ENCODE assay signal across 21 cellular contexts in the genomic region with DNA sequence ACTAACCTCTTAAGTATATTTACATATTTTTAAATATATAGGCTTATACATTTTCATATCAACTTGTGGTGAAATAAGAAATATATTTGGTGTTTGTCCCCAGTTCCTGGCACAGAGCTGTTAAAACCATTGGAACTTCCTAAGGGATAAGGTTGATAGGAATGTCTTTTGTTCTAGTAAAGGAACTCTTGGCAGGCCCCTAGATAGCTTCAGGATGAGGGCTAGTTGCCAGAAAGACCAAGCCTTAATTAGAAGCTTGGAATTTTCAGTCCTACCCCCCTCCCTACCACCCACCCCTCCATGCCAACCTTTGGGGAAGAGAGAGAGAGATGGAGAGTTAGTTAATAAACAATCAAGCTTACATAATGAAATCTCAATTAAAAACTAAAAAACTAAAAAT.
"Had no signal": no experiment of that assay in that cellular context is flagged by ENCODE, and none has a peak within 500 bp of the region (broad histone marks: within the 10 kb centered on the region; RNA-seq: fewer than 3 reads in every experiment).

No MANE protein-coding gene starts in this region.

- H3K4me3 ChIP-seq: K562 had no signal

- H3K9ac ChIP-seq: KMS-11, SK-N-SH had no signal

- H3K27ac ChIP-seq: HL-60, KMS-11 had no signal

- H3K4me2 ChIP-seq: KMS-11, SK-N-SH had no signal

- DNase-seq: Kasumi-1, MV-4-11, NCI-H1048, NCI-H1105, NCI-H1417, NCI-H1436 treated with DMSO at 0.1 percent for 48 hours, NCI-H1694, NCI-H187 treated with DMSO at 0.1 percent for 48 hours, NCI-H2029 treated with DMSO at 0.1 percent for 48 hours, NCI-H2227 treated with DMSO at 0.1 percent for 48 hours, NCI-H510A, NCI-H524 treated with DMSO at 0.1 percent for 48 hours, NCI-H69, NCI-H774, Right ventricle myocardium superior, RPMI8226, SK-N-SH, SW 1271 had no signal

- H3K9me3 ChIP-seq: SK-N-SH had no signal
